Comparison of ENCODE assay signal across 19 cellular contexts in genomic region chr13:35388456-35388855, GRCh38.
DNase-seq lines count a peak whose midpoint lies in the region; ATAC-seq, FAIRE-seq and TF ChIP-seq lines count a peak whose summit lies in the region.
"Had no signal": no experiment of that assay in that cellular context is flagged by ENCODE, and none has a peak within 500 bp of the region (broad histone marks: within the 10 kb centered on the region; RNA-seq: fewer than 3 reads in every experiment).

No MANE protein-coding gene starts in this region.

- no peak for TF ChIP-seq RAD21 in SK-N-SH (IDR thresholded peaks at IDR 0.05; ENCODE audit: low read length)

- H3K27me3 ChIP-seq in SK-N-SH (ENCODE audit: insufficient read depth), result no peaks in the 10 kb centered on the region
- no peaks in the 10 kb centered on the region for H3K27me3 ChIP-seq in osteoblast (ENCODE audit: insufficient read depth, low read length)
- no peaks in the 10 kb centered on the region for H3K27me3 ChIP-seq in uterus
- H3K27me3 ChIP-seq: neutrophil, SJSA1, stomach had no signal

- TF ChIP-seq CTCF in SK-N-SH (IDR thresholded peaks at IDR 0.05) (no peak), fibroblast of pulmonary artery (IDR thresholded peaks at IDR 0.05; ENCODE audit: low read length, missing control alignments) (no peak), osteoblast (IDR thresholded peaks at IDR 0.05; ENCODE audit: extremely low read depth, low read depth, low read length) (no peak), uterus (IDR thresholded peaks at IDR 0.05) (no peak)

- H3K79me2 ChIP-seq in SK-N-SH (ENCODE audit: insufficient read depth) (no peaks in the 10 kb centered on the region), osteoblast (ENCODE audit: insufficient read depth, low read length) (no peaks in the 10 kb centered on the region)

- H3K36me3 ChIP-seq in SK-N-SH (replicated peaks in 1 of 2; ENCODE audit: control insufficient read depth in 1 of 2, insufficient read depth in 2 of 2, low read length in 1 of 2) (no peaks in the 10 kb centered on the region), osteoblast (ENCODE audit: insufficient read depth, low read length) (no peaks in the 10 kb centered on the region), uterus (no peaks in the 10 kb centered on the region)
- H3K36me3 ChIP-seq: neutrophil, SJSA1, stomach had no signal

- intact Hi-C loops in uterus (cut with DNase I; ENCODE audit: low total_unique reads), result no loop called here

- no peaks in the 10 kb centered on the region for H3K9me2 ChIP-seq in SK-N-SH

- no peak for FAIRE-seq in H54 (lab: Jason Lieb, UNC)

- CTCF ChIA-PET in SK-N-SH (lab: Yijun Ruan, JAX), result interaction anchor here (0.6 to 1.0 kb wide), 2 partner anchors 9 to 565 kb away, joined by 3 read pairs; no protein-coding TSS in a partner anchor

- H3K27ac ChIP-seq in SK-N-SH (ENCODE audit: low read depth in 2 of 2, low read length in 1 of 2), result peak overlapping the region; percentile 36 to 97; a peak in 3 of 4 replicates
- H3K27ac ChIP-seq in osteoblast (ENCODE audit: low read depth, low read length), result no peak overlapping the region
- H3K27ac ChIP-seq in uterus, result peak overlapping the region in 1 of 2 donors; percentile 54
- H3K27ac ChIP-seq: neutrophil, SJSA1, stomach had no signal

- no peak for TF ChIP-seq POLR2A in H54 (IDR thresholded peaks at IDR 0.05; ENCODE audit: low read depth, low read length)
- TF ChIP-seq POLR2A in uterus (IDR thresholded peaks at IDR 0.05), result no peak

- DNase-seq in EH (ENCODE audit: low read depth) (peak; percentile 1), SK-N-SH (no peak), fibroblast of pulmonary artery (ENCODE audit: low read depth) (peak; percentile 3), osteoblast (ENCODE audit: insufficient read length, low spot score, missing footprints) (no peak), H54 (ENCODE audit: insufficient read length, low spot score) (no peak), uterus (no peak)
- DNase-seq: activated CD4-positive, alpha-beta T cell treated with anti-CD3 and anti-CD28 coated beads for 36 hours; activated effector memory CD4-positive, alpha-beta T cell treated with Interleukin-2 at 50 U/mL for 16 hours; amniotic stem cell; DND-41; MM.1S; NCI-H187; NCI-H524; stimulated activated CD4-positive, alpha-beta T cell treated with anti-CD3 and anti-CD28 coated beads, Interleukin-2, amount 100 ng/mL, for 24 hours; stomach had no signal

- H3K4me1 ChIP-seq in SK-N-SH (ENCODE audit: control insufficient read depth in 1 of 2, insufficient read depth in 2 of 2, low read depth in 1 of 2, low read length in 1 of 2) (peaks cover 0 to 26% of the 10 kb centered on the region in 2 experiments; a peak in 3 of 4 replicates), osteoblast (ENCODE audit: insufficient read depth, low read length) (peaks cover 12% of the 10 kb centered on the region), uterus (no peaks in the 10 kb centered on the region)
- H3K4me1 ChIP-seq: SJSA1 had no signal

- H4K20me1 ChIP-seq in SK-N-SH (ENCODE audit: insufficient read depth), result no peaks in the 10 kb centered on the region
- no peaks in the 10 kb centered on the region for H4K20me1 ChIP-seq in osteoblast (ENCODE audit: insufficient read depth, low read length)

- peak overlapping the region; percentile 30 to 44; a peak in 3 of 4 replicates for H3K4me3 ChIP-seq in SK-N-SH (ENCODE audit: low read depth in 2 of 2, low read length in 1 of 2)
- no peak overlapping the region for H3K4me3 ChIP-seq in fibroblast of pulmonary artery (replicated peaks; ENCODE audit: low read depth, low read length)
- peak overlapping the region; percentile 29 for H3K4me3 ChIP-seq in osteoblast (ENCODE audit: insufficient read depth, low read length)
- no peak overlapping the region for H3K4me3 ChIP-seq in uterus
- H3K4me3 ChIP-seq: SJSA1, stomach had no signal

- peak overlapping the region; percentile 7; the same call in 1 of the 2 replicates for H3K9ac ChIP-seq in SK-N-SH

- ATAC-seq in GM19324 (IDR thresholded peaks at IDR 0.05; ENCODE audit: low FRiP score, unreplicated experiment), result no peak
- ATAC-seq in GM18858 (IDR thresholded peaks at IDR 0.05; ENCODE audit: unreplicated experiment), result no peak
- ATAC-seq: activated CD4-positive, alpha-beta T cell treated with anti-CD3 and anti-CD28 coated beads for 36 hours had no signal

- H3F3A ChIP-seq in SK-N-SH (replicated peaks; ENCODE audit: insufficient read depth), result no peaks in the 10 kb centered on the region

- TF ChIP-seq EP300 in SK-N-SH (IDR thresholded peaks at IDR 0.05; ENCODE audit: borderline replicate concordance in 1 of 2, low read depth in 1 of 2, low read length in 1 of 2), result no peak

- H2AFZ ChIP-seq in SK-N-SH (ENCODE audit: low read depth), result peak overlapping the region; percentile 77; the same call in 1 of the 2 replicates
- H2AFZ ChIP-seq in osteoblast (ENCODE audit: low read length), result no peak overlapping the region

- POLR2A ChIA-PET in SK-N-SH (lab: Yijun Ruan, JAX), result interaction anchor here (1.1 to 1.7 kb wide), 4 partner anchors 83 to 326 kb away, joined by 3 to 6 read pairs (median 4); partner anchors contain the start of gene MAB21L1

- H3K9me3 ChIP-seq in SK-N-SH (no peaks in the 10 kb centered on the region), osteoblast (ENCODE audit: low read depth, low read length) (no peaks in the 10 kb centered on the region), uterus (no peaks in the 10 kb centered on the region)
- H3K9me3 ChIP-seq: neutrophil, SJSA1, stomach had no signal

- peak overlapping the region; percentile 68 for H3K4me2 ChIP-seq in SK-N-SH
- H3K4me2 ChIP-seq in osteoblast (ENCODE audit: insufficient read depth, low read length), result peak overlapping the region; percentile 58

TF ChIP-seq in SK-N-SH, 30 proteins besides CTCF, POLR2A, EP300 and RAD21 (continues in another document):
- TF ChIP-seq EZH2phosphoT487 (IDR thresholded peaks at IDR 0.05; ENCODE audit: borderline replicate concordance, low read depth), result no peak
- no peak for TF ChIP-seq PBX3 (IDR thresholded peaks at IDR 0.05)
- no peak for TF ChIP-seq NRF1 (IDR thresholded peaks at IDR 0.05; ENCODE audit: low read depth, low read length)
- TF ChIP-seq SMC3 (IDR thresholded peaks at IDR 0.05; ENCODE audit: low read depth, low read length), result no peak
- TF ChIP-seq ELF1 (IDR thresholded peaks at IDR 0.05), result no peak
- TF ChIP-seq USF2 (IDR thresholded peaks at IDR 0.05; ENCODE audit: borderline replicate concordance, low read depth, low read length), result no peak
- TF ChIP-seq RXRA (IDR thresholded peaks at IDR 0.05; ENCODE audit: borderline replicate concordance, low read depth), result no peak
- no peak for TF ChIP-seq YY1 (IDR thresholded peaks at IDR 0.05; ENCODE audit: low read depth)
- no peak for TF ChIP-seq GATA2 (CRISPR knock-in tag; IDR thresholded peaks at IDR 0.05)
- TF ChIP-seq RFX5 (IDR thresholded peaks at IDR 0.05; ENCODE audit: low read length), result no peak
- no peak for TF ChIP-seq MXI1 (IDR thresholded peaks at IDR 0.05; ENCODE audit: low read depth, low read length)
- TF ChIP-seq MEF2A (IDR thresholded peaks at IDR 0.05; ENCODE audit: borderline replicate concordance, low read depth), result no peak
- TF ChIP-seq IRF3 (IDR thresholded peaks at IDR 0.05; ENCODE audit: low read depth, low read length), result no peak
- no peak for TF ChIP-seq CHD2 (IDR thresholded peaks at IDR 0.05; ENCODE audit: low read length, partially characterized antibody)
- TF ChIP-seq FOXJ3 (CRISPR knock-in tag; IDR thresholded peaks at IDR 0.05), result no peak
- TF ChIP-seq TAF1 (IDR thresholded peaks at IDR 0.05; ENCODE audit: borderline replicate concordance, low read depth, low read length), result no peak

Comparison
In these comparisons a context has a peak if more than half of its experiments do, and no peak if none do; other contexts are left out.
1. DNase-seq: peak in EH (single experiment) and fibroblast of pulmonary artery (single experiment); none in SK-N-SH (single experiment), osteoblast (single experiment), H54 (single experiment) and uterus (0 of 2).
2. H3K4me3 ChIP-seq: peak in SK-N-SH (2 of 2) and osteoblast (single experiment); none in fibroblast of pulmonary artery (single experiment) and uterus (0 of 2).